In genomic region chr5:68518286-68518685, GRCh38 we compare ENCODE assay signal across 28 cellular contexts.
"Had no signal": no experiment of that assay in that cellular context is flagged by ENCODE, and none has a peak within 500 bp of the region (broad histone marks: within the 10 kb centered on the region; RNA-seq: fewer than 3 reads in every experiment).

No MANE protein-coding gene starts in this region.

- H3K4me2 ChIP-seq: neural progenitor cell had no signal

- H3K27ac Mint-ChIP-seq: naive thymus-derived CD4-positive, alpha-beta T cell; natural killer cell; nephron; neural progenitor cell; progenitor cell of endocrine pancreas; stimulated activated effector memory CD8-positive, alpha-beta T cell treated with anti-CD3 and anti-CD28 coated beads, Interleukin-12 subunit alpha, Interleukin-12 subunit beta, amount 100 ng/mL, for 72 hours; stimulated activated naive CD8-positive, alpha-beta T cell treated with anti-CD3 and anti-CD28 coated beads, Interleukin-15, Interleukin-2, amounts not matched to agents 100 ng/mL and 50 ng/mL, for 24 hours; type B pancreatic cell had no signal

- H3K27me3 ChIP-seq: neural progenitor cell, ovary, right lobe of liver, sigmoid colon, stomach, thyroid gland, tibial nerve, upper lobe of right lung, uterus had no signal

- DNase-seq: naive thymus-derived CD4-positive, alpha-beta T cell; natural killer cell; occipital lobe; ovary; posterior cingulate gyrus; psoas muscle; right cardiac atrium; right lobe of liver; sigmoid colon; small intestine; stimulated activated CD4-positive, alpha-beta T cell treated with anti-CD3 and anti-CD28 coated beads, Interleukin-15, amount 100 ng/mL, for 24 hours; stimulated activated CD4-positive, alpha-beta T cell treated with anti-CD3 and anti-CD28 coated beads, Interleukin-2, amount 100 ng/mL, for 24 hours; stimulated activated CD4-positive, alpha-beta T cell treated with anti-CD3 and anti-CD28 coated beads, Interleukin-2, amount 100 ng/mL, for 48 hours; stimulated activated CD4-positive, alpha-beta T cell treated with anti-CD3 and anti-CD28 coated beads, Interleukin-4, amount 100 ng/mL, for 24 hours; stimulated activated naive CD4-positive, alpha-beta T cell treated with Interleukin-2 at 50 U/mL for 16 hours; stomach; thyroid gland; upper lobe of right lung; uterus had no signal

- H2AFZ ChIP-seq: neural progenitor cell, parathyroid adenoma had no signal

- H3K9me3 ChIP-seq: ovary, psoas muscle, right lobe of liver, sigmoid colon, stomach, thoracic aorta, thyroid gland, tibial nerve, upper lobe of right lung, uterus had no signal

- ATAC-seq: naive thymus-derived CD4-positive, alpha-beta T cell; natural killer cell; psoas muscle; right cardiac atrium; right lobe of liver; stimulated activated effector memory CD8-positive, alpha-beta T cell treated with anti-CD3 and anti-CD28 coated beads, Interleukin-12 subunit alpha, Interleukin-12 subunit beta, amount 100 ng/mL, for 72 hours; upper lobe of right lung had no signal

- H3K27ac ChIP-seq: neural progenitor cell, ovary, parathyroid adenoma, psoas muscle, right lobe of liver, sigmoid colon, stomach, thoracic aorta, thyroid gland, tibial nerve, upper lobe of right lung, uterus had no signal

- H3K9ac ChIP-seq: neural progenitor cell, parathyroid adenoma had no signal

- H3K79me2 ChIP-seq: parathyroid adenoma had no signal

- H3K4me3 ChIP-seq: neural progenitor cell, ovary, psoas muscle, right lobe of liver, sigmoid colon, stomach, thoracic aorta, thyroid gland, tibial nerve, upper lobe of right lung, uterus had no signal

- H3K27me3 Mint-ChIP-seq: progenitor cell of endocrine pancreas; stimulated activated naive CD8-positive, alpha-beta T cell treated with anti-CD3 and anti-CD28 coated beads, Interleukin-15, Interleukin-2, amounts not matched to agents 100 ng/mL and 50 ng/mL, for 24 hours; type B pancreatic cell had no signal

- H3K4me3 Mint-ChIP-seq: naive thymus-derived CD4-positive, alpha-beta T cell; natural killer cell; nephron; neural progenitor cell; stimulated activated effector memory CD8-positive, alpha-beta T cell treated with anti-CD3 and anti-CD28 coated beads, Interleukin-12 subunit alpha, Interleukin-12 subunit beta, amount 100 ng/mL, for 72 hours; stimulated activated naive CD8-positive, alpha-beta T cell treated with anti-CD3 and anti-CD28 coated beads, Interleukin-15, Interleukin-2, amounts not matched to agents 100 ng/mL and 50 ng/mL, for 24 hours; type B pancreatic cell had no signal

- H3K4me1 Mint-ChIP-seq: naive thymus-derived CD4-positive, alpha-beta T cell; natural killer cell; neural progenitor cell; stimulated activated effector memory CD8-positive, alpha-beta T cell treated with anti-CD3 and anti-CD28 coated beads, Interleukin-12 subunit alpha, Interleukin-12 subunit beta, amount 100 ng/mL, for 72 hours had no signal

- H3K36me3 Mint-ChIP-seq: natural killer cell; neural progenitor cell; stimulated activated effector memory CD8-positive, alpha-beta T cell treated with anti-CD3 and anti-CD28 coated beads, Interleukin-12 subunit alpha, Interleukin-12 subunit beta, amount 100 ng/mL, for 72 hours; type B pancreatic cell had no signal

- H3K36me3 ChIP-seq: neural progenitor cell, ovary, right lobe of liver, sigmoid colon, stomach, thoracic aorta, thyroid gland, tibial nerve, upper lobe of right lung, uterus had no signal

- H3K4me1 ChIP-seq: neural progenitor cell, parathyroid adenoma, psoas muscle, right lobe of liver, stomach, thyroid gland, tibial nerve, upper lobe of right lung, uterus had no signal

- H3K9me3 Mint-ChIP-seq: nephron; stimulated activated effector memory CD8-positive, alpha-beta T cell treated with anti-CD3 and anti-CD28 coated beads, Interleukin-12 subunit alpha, Interleukin-12 subunit beta, amount 100 ng/mL, for 72 hours; stimulated activated naive CD8-positive, alpha-beta T cell treated with anti-CD3 and anti-CD28 coated beads, Interleukin-15, Interleukin-2, amounts not matched to agents 100 ng/mL and 50 ng/mL, for 24 hours had no signal
